Comparison of ENCODE assay signal across 29 cellular contexts in genomic region chr2:105283532-105283931, GRCh38. TPM values are rescaled to one million over a fixed set of nuclear protein-coding genes. Genes with fewer than 3 reads are reported as not detected.
A peak's percentile ranks its signal among the peaks of the same experiment; 100 is the strongest.
DNase-seq lines count a peak whose midpoint lies in the region; ATAC-seq and TF ChIP-seq lines count a peak whose summit lies in the region.
"Had no signal": no experiment of that assay in that cellular context is flagged by ENCODE, and none has a peak within 500 bp of the region (broad histone marks: within the 10 kb centered on the region; RNA-seq: fewer than 3 reads in every experiment).

No MANE protein-coding gene starts in this region.

- no peaks in the 10 kb centered on the region for H3K4me1 Mint-ChIP-seq in activated T-cell treated with anti-CD3 and anti-CD28 coated beads, Interleukin-2, amount 50 U/mL, for 72 hours (ENCODE audit: low read depth)
- no peaks in the 10 kb centered on the region for H3K4me1 Mint-ChIP-seq in activated T-cell treated with anti-CD3 and anti-CD28 coated beads, Interleukin-2, amount 50 U/mL, for 4 hours (ENCODE audit: low read depth)
- peaks cover 9% of the 10 kb centered on the region for H3K4me1 Mint-ChIP-seq in T-helper 17 cell
- peaks cover 11% of the 10 kb centered on the region for H3K4me1 Mint-ChIP-seq in stimulated activated effector memory CD8-positive, alpha-beta T cell treated with anti-CD3 and anti-CD28 coated beads, Interleukin-12 subunit alpha, Interleukin-12 subunit beta, amount 100 ng/mL, for 72 hours
- peaks cover 3% of the 10 kb centered on the region for H3K4me1 Mint-ChIP-seq in T-helper 2 cell treated with Interferon-gamma antibody and Interleukin-4, amounts not matched to agents 5 μg/mL and 100 μg/mL, for 36 hours (ENCODE audit: low read depth)
- H3K4me1 Mint-ChIP-seq: CD14-positive monocyte had no signal

- H3K9me3 ChIP-seq in T-helper 17 cell (ENCODE audit: control insufficient read depth, low read length, poor library complexity, severe bottlenecking), result no peaks in the 10 kb centered on the region
- H3K9me3 ChIP-seq: BE2C, BLaER1 had no signal

- H3K4me3 Mint-ChIP-seq in activated T-cell treated with anti-CD3 and anti-CD28 coated beads, Interleukin-2, amount 50 U/mL, for 72 hours, result no peak overlapping the region
- H3K4me3 Mint-ChIP-seq in activated T-cell treated with anti-CD3 and anti-CD28 coated beads, Interleukin-2, amount 50 U/mL, for 4 hours, result no peak overlapping the region
- H3K4me3 Mint-ChIP-seq in T-helper 17 cell, result no peak overlapping the region
- no peak overlapping the region for H3K4me3 Mint-ChIP-seq in stimulated activated effector memory CD8-positive, alpha-beta T cell treated with anti-CD3 and anti-CD28 coated beads, Interleukin-12 subunit alpha, Interleukin-12 subunit beta, amount 100 ng/mL, for 72 hours
- no peak overlapping the region for H3K4me3 Mint-ChIP-seq in T-helper 2 cell treated with Interferon-gamma antibody and Interleukin-4, amounts not matched to agents 5 μg/mL and 100 μg/mL, for 36 hours
- H3K4me3 Mint-ChIP-seq: CD14-positive monocyte; CD4-positive, alpha-beta memory T cell; CD4-positive, CD25-positive, alpha-beta regulatory T cell; CD8-positive, alpha-beta memory T cell had no signal

- ATAC-seq in activated T-cell treated with anti-CD3 and anti-CD28 coated beads, Interleukin-2, amount 50 U/mL, for 72 hours (replicated peaks in 1 of 2), result no peak
- no peak for ATAC-seq in activated T-cell treated with anti-CD3 and anti-CD28 coated beads, Interleukin-2, amount 50 U/mL, for 4 hours
- ATAC-seq in T-helper 17 cell (no peak), GM18517 (IDR thresholded peaks at IDR 0.05; ENCODE audit: unreplicated experiment) (no peak)
- no peak for ATAC-seq in stimulated activated effector memory CD8-positive, alpha-beta T cell treated with anti-CD3 and anti-CD28 coated beads, Interleukin-12 subunit alpha, Interleukin-12 subunit beta, amount 100 ng/mL, for 72 hours

- peaks cover 1 to 8% of the 10 kb centered on the region in 2 donors for H3K36me3 Mint-ChIP-seq in activated T-cell treated with anti-CD3 and anti-CD28 coated beads, Interleukin-2, amount 50 U/mL, for 72 hours (ENCODE audit: insufficient read depth in 2 of 2)
- H3K36me3 Mint-ChIP-seq in activated T-cell treated with anti-CD3 and anti-CD28 coated beads, Interleukin-2, amount 50 U/mL, for 4 hours (ENCODE audit: insufficient read depth), result peaks cover 47% of the 10 kb centered on the region
- H3K36me3 Mint-ChIP-seq in T-helper 17 cell (ENCODE audit: low read depth), result peaks cover 11% of the 10 kb centered on the region
- H3K36me3 Mint-ChIP-seq in stimulated activated effector memory CD8-positive, alpha-beta T cell treated with anti-CD3 and anti-CD28 coated beads, Interleukin-12 subunit alpha, Interleukin-12 subunit beta, amount 100 ng/mL, for 72 hours, result peaks cover 88% of the 10 kb centered on the region
- peaks cover 15% of the 10 kb centered on the region for H3K36me3 Mint-ChIP-seq in T-helper 2 cell treated with Interferon-gamma antibody and Interleukin-4, amounts not matched to agents 5 μg/mL and 100 μg/mL, for 36 hours (ENCODE audit: low read depth)

- no peaks in the 10 kb centered on the region for H3K27me3 Mint-ChIP-seq in activated T-cell treated with anti-CD3 and anti-CD28 coated beads, Interleukin-2, amount 50 U/mL, for 72 hours (ENCODE audit: low read depth)
- H3K27me3 Mint-ChIP-seq in activated T-cell treated with anti-CD3 and anti-CD28 coated beads, Interleukin-2, amount 50 U/mL, for 4 hours (ENCODE audit: low read depth), result no peaks in the 10 kb centered on the region
- no peaks in the 10 kb centered on the region for H3K27me3 Mint-ChIP-seq in T-helper 17 cell
- no peaks in the 10 kb centered on the region for H3K27me3 Mint-ChIP-seq in T-helper 2 cell treated with Interferon-gamma antibody and Interleukin-4, amounts not matched to agents 5 μg/mL and 100 μg/mL, for 36 hours (ENCODE audit: low read depth)
- H3K27me3 Mint-ChIP-seq: CD4-positive, alpha-beta memory T cell; CD4-positive, CD25-positive, alpha-beta regulatory T cell; CD8-positive, alpha-beta memory T cell had no signal

- H3K9me3 Mint-ChIP-seq in activated T-cell treated with anti-CD3 and anti-CD28 coated beads, Interleukin-2, amount 50 U/mL, for 72 hours, result no peaks in the 10 kb centered on the region
- H3K9me3 Mint-ChIP-seq in activated T-cell treated with anti-CD3 and anti-CD28 coated beads, Interleukin-2, amount 50 U/mL, for 4 hours, result no peaks in the 10 kb centered on the region
- H3K9me3 Mint-ChIP-seq in stimulated activated effector memory CD8-positive, alpha-beta T cell treated with anti-CD3 and anti-CD28 coated beads, Interleukin-12 subunit alpha, Interleukin-12 subunit beta, amount 100 ng/mL, for 72 hours, result no peaks in the 10 kb centered on the region
- no peaks in the 10 kb centered on the region for H3K9me3 Mint-ChIP-seq in T-helper 2 cell treated with Interferon-gamma antibody and Interleukin-4, amounts not matched to agents 5 μg/mL and 100 μg/mL, for 36 hours
- H3K9me3 Mint-ChIP-seq: CD14-positive monocyte; CD4-positive, CD25-positive, alpha-beta regulatory T cell; CD8-positive, alpha-beta memory T cell had no signal

- DNase-seq in activated T-cell treated with anti-CD3 and anti-CD28 coated beads, Interleukin-2, amount 50 U/mL, for 72 hours, result no peak
- DNase-seq in activated T-cell treated with anti-CD3 and anti-CD28 coated beads, Interleukin-2, amount 50 U/mL, for 4 hours, result no peak
- DNase-seq in T-helper 17 cell (no peak), myocyte (ENCODE audit: low read depth) (peak; percentile 41), GM10266 (ENCODE audit: extremely low spot score) (no peak)
- no peak for DNase-seq in stimulated activated effector memory CD8-positive, alpha-beta T cell treated with anti-CD3 and anti-CD28 coated beads, Interleukin-12 subunit alpha, Interleukin-12 subunit beta, amount 100 ng/mL, for 72 hours (ENCODE audit: low spot score in 2 of 2)
- no peak for DNase-seq in T-helper 2 cell treated with Interferon-gamma antibody and Interleukin-4, amounts not matched to agents 5 μg/mL and 100 μg/mL, for 36 hours (ENCODE audit: low spot score)
- DNase-seq: 8988T; ACHN; BE2C; C1 segment of cervical spinal cord; CD4-positive, alpha-beta memory T cell; CD4-positive, CD25-positive, alpha-beta regulatory T cell; CD8-positive, alpha-beta memory T cell; COR-L47; DMS 273 treated with DMSO at 0.1 percent for 48 hours; DMS153; DMS53; DMS79; DND-41; EL; GDM1 had no signal

- TF ChIP-seq CTCF in GM10266 (IDR thresholded peaks at IDR 0.05; ENCODE audit: control insufficient read depth, insufficient read depth, low read depth, missing control alignments), result no peak

- H3K27ac Mint-ChIP-seq in activated T-cell treated with anti-CD3 and anti-CD28 coated beads, Interleukin-2, amount 50 U/mL, for 72 hours, result peak overlapping the region; percentile 42
- peak overlapping the region; percentile 34 for H3K27ac Mint-ChIP-seq in T-helper 17 cell
- H3K27ac Mint-ChIP-seq in stimulated activated effector memory CD8-positive, alpha-beta T cell treated with anti-CD3 and anti-CD28 coated beads, Interleukin-12 subunit alpha, Interleukin-12 subunit beta, amount 100 ng/mL, for 72 hours, result peak overlapping the region; percentile 23
- no peak overlapping the region for H3K27ac Mint-ChIP-seq in T-helper 2 cell treated with Interferon-gamma antibody and Interleukin-4, amounts not matched to agents 5 μg/mL and 100 μg/mL, for 36 hours

RNA-seq across cellular contexts. Expression of gene GPR45, which starts 42.0 kb away (rescaled TPM):
- not detected for total RNA-seq in activated T-cell treated with anti-CD3 and anti-CD28 coated beads, Interleukin-2, amount 50 U/mL, for 72 hours
- total RNA-seq in activated T-cell treated with anti-CD3 and anti-CD28 coated beads, Interleukin-2, amount 50 U/mL, for 4 hours, result not detected
- not detected for total RNA-seq in T-helper 17 cell
- total RNA-seq in myocyte, result not detected in 2 replicates
- 0.32 TPM for polyA plus RNA-seq in myocyte (2012)
- total RNA-seq: A673; CD4-positive, alpha-beta memory T cell; CD4-positive, CD25-positive, alpha-beta regulatory T cell; CD8-positive, alpha-beta memory T cell; Daoy; G401 had no signal
- polyA plus RNA-seq: AG04450; CD14-positive monocyte; CD4-positive, alpha-beta memory T cell; CD4-positive, CD25-positive, alpha-beta regulatory T cell; CD8-positive, alpha-beta memory T cell had no signal

RNA-seq across cellular contexts. Expression of gene TGFBRAP1, which starts 46.0 kb away (rescaled TPM):
- total RNA-seq in activated T-cell treated with anti-CD3 and anti-CD28 coated beads, Interleukin-2, amount 50 U/mL, for 72 hours, result 10 to 100 TPM; 13.8 to 21.5 TPM
- 10 to 100 TPM; 25.1 to 27.3 (median 26.8) TPM for total RNA-seq in activated T-cell treated with anti-CD3 and anti-CD28 coated beads, Interleukin-2, amount 50 U/mL, for 4 hours
- total RNA-seq in T-helper 17 cell (10 to 100 TPM; 18.5 to 19.1 TPM), myocyte (25.8 and 27.8 TPM in 2 replicates)
- 38.0 TPM for polyA plus RNA-seq in myocyte (2012)

RNA-seq across cellular contexts. Expression of gene C2orf49, which starts 53.8 kb away (rescaled TPM):
- total RNA-seq in activated T-cell treated with anti-CD3 and anti-CD28 coated beads, Interleukin-2, amount 50 U/mL, for 72 hours, result 10 to 100 TPM; 15.9 to 18.9 TPM
- 10 to 100 TPM; 16.2 to 18.8 (median 18.1) TPM for total RNA-seq in activated T-cell treated with anti-CD3 and anti-CD28 coated beads, Interleukin-2, amount 50 U/mL, for 4 hours
- total RNA-seq in T-helper 17 cell (10 to 100 TPM; 18.1 to 21.5 TPM), myocyte (32.8 and 33.9 TPM in 2 replicates)
- 16.4 TPM for polyA plus RNA-seq in myocyte (2012)
